ENCODE assay signal across 18 cellular contexts in the genomic region with DNA sequence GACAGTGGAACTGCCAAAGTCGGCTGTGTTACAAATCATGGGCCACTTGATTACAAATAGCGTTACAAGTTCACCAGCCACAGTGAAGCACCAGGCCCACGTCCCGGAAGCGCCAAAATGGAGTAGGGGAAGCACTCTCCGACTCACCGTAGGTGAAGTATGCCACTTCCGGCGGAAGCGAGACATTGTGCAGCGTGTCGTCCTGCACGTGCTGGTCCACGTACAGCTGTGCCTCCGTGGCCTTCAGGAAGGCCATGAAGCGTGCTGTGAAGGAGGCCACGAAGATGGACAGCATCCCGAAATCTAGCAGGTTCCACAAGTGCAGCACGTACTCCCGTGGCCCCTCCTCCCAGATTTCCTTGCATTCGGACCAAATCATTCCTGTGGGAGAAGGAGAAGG. TPM values are rescaled to one million over a fixed set of nuclear protein-coding genes. Genes with fewer than 3 reads are reported as not detected.
DNase-seq lines count a peak whose midpoint lies in the region; ATAC-seq and TF ChIP-seq lines count a peak whose summit lies in the region.
"Had no signal": no experiment of that assay in that cellular context is flagged by ENCODE, and none has a peak within 500 bp of the region (broad histone marks: within the 10 kb centered on the region; RNA-seq: fewer than 3 reads in every experiment).

No MANE protein-coding gene starts in this region.

- H3K4me3 ChIP-seq in IMR-90 (ENCODE audit: insufficient read depth, low read depth, low read length) (no peak overlapping the region), ascending aorta (peak overlapping the region; percentile 16 to 41), osteoblast (ENCODE audit: insufficient read depth, low read length) (no peak overlapping the region)
- H3K4me3 ChIP-seq: BLaER1 treated with 17β-estradiol and CSF1 and Interleukin-3, amounts not matched to agents 10 nM and 100 nM had no signal

- H3K4me1 ChIP-seq in IMR-90 (ENCODE audit: control insufficient read depth, insufficient read depth, low read length) = no peaks in the 10 kb centered on the region
- H3K4me1 ChIP-seq in ascending aorta = peaks cover 0 to 5% of the 10 kb centered on the region in 2 donors
- H3K4me1 ChIP-seq in osteoblast (ENCODE audit: insufficient read depth, low read length) = no peaks in the 10 kb centered on the region
- H3K4me1 ChIP-seq: BLaER1 treated with 17β-estradiol and CSF1 and Interleukin-3, amounts not matched to agents 10 nM and 100 nM had no signal

- H3K18ac ChIP-seq in IMR-90 (ENCODE audit: low read depth, low read length) = no peak overlapping the region

- no peak for TF ChIP-seq CTCF in IMR-90 (conservative IDR thresholded peaks at IDR 0.05; ENCODE audit: low read depth, low read length)
- no peak for TF ChIP-seq CTCF in ascending aorta (IDR thresholded peaks at IDR 0.05)
- no peak for TF ChIP-seq CTCF in osteoblast (IDR thresholded peaks at IDR 0.05; ENCODE audit: extremely low read depth, low read depth, low read length)

- in situ Hi-C loops in IMR-90 (cut with MboI; ENCODE audit: low sequenced_read_pairs) = no loop called here

- ATAC-seq in IMR-90 (ENCODE audit: low read depth) (no peak), HG02970 (IDR thresholded peaks at IDR 0.05; ENCODE audit: low FRiP score, unreplicated experiment) (no peak)
- ATAC-seq: CD8-positive, alpha-beta T cell had no signal

- H3K4ac ChIP-seq in IMR-90 (ENCODE audit: low read depth, low read length) = no peak overlapping the region

- H2AFZ ChIP-seq in IMR-90 (replicated peaks; ENCODE audit: low read length, poor library complexity) (peak overlapping the region; percentile 29), osteoblast (ENCODE audit: low read length) (peak overlapping the region; percentile 63)

- no peak for TF ChIP-seq POLR2A in IMR-90 (IDR thresholded peaks at IDR 0.05; ENCODE audit: low read depth, low read length)

- no peak overlapping the region for H3K14ac ChIP-seq in IMR-90 (replicated peaks; ENCODE audit: low read depth, low read length)

- H4K20me1 ChIP-seq in IMR-90 (ENCODE audit: insufficient read depth, low read length) (no peaks in the 10 kb centered on the region), osteoblast (ENCODE audit: insufficient read depth, low read length) (no peaks in the 10 kb centered on the region)
- H4K20me1 ChIP-seq: BLaER1 treated with 17β-estradiol and CSF1 and Interleukin-3, amounts not matched to agents 10 nM and 100 nM had no signal

- intact Hi-C loops in IMR-90 (cut with micrococcal nuclease) = no loop called here
- intact Hi-C loops in ascending aorta (cut with DNase I) = no loop called here

- no peak for TF ChIP-seq RAD21 in IMR-90 (IDR thresholded peaks at IDR 0.05; ENCODE audit: low read length)

- H4K91ac ChIP-seq in IMR-90 (ENCODE audit: insufficient read depth, low read depth, low read length) = no peak overlapping the region

- no peak overlapping the region for H3K23ac ChIP-seq in IMR-90 (ENCODE audit: low read depth, low read length)

- no peak overlapping the region for H3K56ac ChIP-seq in IMR-90 (ENCODE audit: extremely low read depth, insufficient read depth, low read length)

- no peaks in the 10 kb centered on the region for H3K9me1 ChIP-seq in IMR-90 (ENCODE audit: insufficient read depth, low read length)

- CTCF ChIA-PET in IMR-90 (lab: Yijun Ruan, JAX) = no interaction called here

- DNase-seq in IMR-90 = no peak
- DNase-seq in ascending aorta (ENCODE audit: low spot score in 2 of 2) = no peak
- no peak for DNase-seq in osteoblast (ENCODE audit: insufficient read length, low spot score, missing footprints)
- DNase-seq in activated CD4-positive, alpha-beta T cell treated with anti-CD3 and anti-CD28 coated beads for 1 hour = no peak
- no peak for DNase-seq in NCI-H524 (lab: John Stamatoyannopoulos, UW)
- DNase-seq in T-helper 2 cell = no peak
- DNase-seq: 8988T; Calu3; CD8-positive, alpha-beta T cell; DMS79 treated with DMSO at 0.1 percent for 48 hours; GF-D8; HCEC 1CT had no signal

- no peak overlapping the region for H3K9ac ChIP-seq in IMR-90 (ENCODE audit: low read depth, low read length)
- H3K9ac ChIP-seq: BLaER1 treated with 17β-estradiol and CSF1 and Interleukin-3, amounts not matched to agents 10 nM and 100 nM had no signal

- H3K27ac ChIP-seq in IMR-90 (ENCODE audit: insufficient read depth, low read length) = no peak overlapping the region
- H3K27ac ChIP-seq in ascending aorta = no peak overlapping the region
- H3K27ac ChIP-seq in osteoblast (ENCODE audit: low read depth, low read length) = no peak overlapping the region
- H3K27ac ChIP-seq: BLaER1 treated with 17β-estradiol and CSF1 and Interleukin-3, amounts not matched to agents 10 nM and 100 nM; HL-60 had no signal

- H2AK5ac ChIP-seq in IMR-90 (ENCODE audit: low read depth, low read length) = no peak overlapping the region

- H2BK15ac ChIP-seq in IMR-90 (ENCODE audit: low read depth, low read length) = no peak overlapping the region

- no peaks in the 10 kb centered on the region for H3K36me3 ChIP-seq in IMR-90 (ENCODE audit: control insufficient read depth, insufficient read depth, low read length)
- H3K36me3 ChIP-seq in ascending aorta = no peaks in the 10 kb centered on the region
- no peaks in the 10 kb centered on the region for H3K36me3 ChIP-seq in osteoblast (ENCODE audit: insufficient read depth, low read length)
- H3K36me3 ChIP-seq: BLaER1 treated with 17β-estradiol and CSF1 and Interleukin-3, amounts not matched to agents 10 nM and 100 nM had no signal

- no peaks in the 10 kb centered on the region for H3K9me3 ChIP-seq in IMR-90 (ENCODE audit: control insufficient read depth, insufficient read depth, low read length)
- no peaks in the 10 kb centered on the region for H3K9me3 ChIP-seq in ascending aorta
- H3K9me3 ChIP-seq in osteoblast (ENCODE audit: low read depth, low read length) = no peaks in the 10 kb centered on the region

- dilution Hi-C loops in IMR-90 (cut with HindIII; ENCODE audit: low sequenced_read_pairs, unreplicated experiment) = no loop called here

- no peak overlapping the region for H3K4me2 ChIP-seq in IMR-90 (ENCODE audit: low read depth, low read length)
- H3K4me2 ChIP-seq in osteoblast (ENCODE audit: insufficient read depth, low read length) = no peak overlapping the region
- H3K4me2 ChIP-seq: BLaER1 treated with 17β-estradiol and CSF1 and Interleukin-3, amounts not matched to agents 10 nM and 100 nM had no signal

- no peak overlapping the region for H2BK5ac ChIP-seq in IMR-90 (ENCODE audit: low read depth, low read length, poor library complexity, severe bottlenecking)

- no peak overlapping the region for H4K8ac ChIP-seq in IMR-90 (ENCODE audit: low read depth in 2 of 2, low read length in 2 of 2)

- H3K27me3 ChIP-seq in IMR-90 (ENCODE audit: control insufficient read depth, insufficient read depth, low read length) = no peaks in the 10 kb centered on the region; the same call in none of the 2 replicates
- H3K27me3 ChIP-seq in ascending aorta = no peaks in the 10 kb centered on the region
- H3K27me3 ChIP-seq in osteoblast (ENCODE audit: insufficient read depth, low read length) = peaks cover 24% of the 10 kb centered on the region
- H3K27me3 ChIP-seq: BLaER1 treated with 17β-estradiol and CSF1 and Interleukin-3, amounts not matched to agents 10 nM and 100 nM had no signal

- no peak overlapping the region for H2BK20ac ChIP-seq in IMR-90 (ENCODE audit: low read depth, low read length)

- H2AK9ac ChIP-seq in IMR-90 (replicated peaks; ENCODE audit: low read depth, low read length, poor library complexity) = no peak overlapping the region

- H3K79me2 ChIP-seq in osteoblast (ENCODE audit: insufficient read depth, low read length) = no peaks in the 10 kb centered on the region

- POLR2A ChIA-PET in IMR-90 (lab: Charles Lee; ENCODE audit: unreplicated experiment) = no interaction called here

- no peak overlapping the region for H4K5ac ChIP-seq in IMR-90 (ENCODE audit: low read depth, low read length)

- WGBS in IMR-90 (ENCODE audit: extremely low coverage in 2 of 2, insufficient read length in 1 of 2), 2 experiments = 77% methylated on average over 11 of the region's 21 CpGs; no CpG with 5 or more reads in 1 of the 2 experiments

- H2BK120ac ChIP-seq in IMR-90 (ENCODE audit: low read depth, low read length) = no peak overlapping the region

- BruUV-seq in IMR-90 (replicated peaks; lab: Mats Ljungman, UMichigan) = no TSS peak

- H3K79me1 ChIP-seq in IMR-90 (ENCODE audit: low read depth in 1 of 2, low read length in 2 of 2) = no peaks in the 10 kb centered on the region

TF ChIP-seq in IMR-90, 13 proteins besides CTCF, POLR2A, EP300 and RAD21:
- TF ChIP-seq BHLHE40 (IDR thresholded peaks at IDR 0.05; ENCODE audit: low read depth, low read length) (no peak), RFX5 (IDR thresholded peaks at IDR 0.05; ENCODE audit: low read depth, low read length) (no peak), CHD1 (IDR thresholded peaks at IDR 0.05; ENCODE audit: low read depth, low read length) (no peak), MXI1 (IDR thresholded peaks at IDR 0.05; ENCODE audit: borderline replicate concordance, low read depth, low read length) (no peak), RCOR1 (IDR thresholded peaks at IDR 0.05; ENCODE audit: insufficient replicate concordance, low read length) (no peak), SMC3 (IDR thresholded peaks at IDR 0.05; ENCODE audit: low read depth, low read length) (no peak), NFE2L2 (IDR thresholded peaks at IDR 0.05; ENCODE audit: low read depth, low read length) (no peak)
- TF ChIP-seq, protein P1, sequence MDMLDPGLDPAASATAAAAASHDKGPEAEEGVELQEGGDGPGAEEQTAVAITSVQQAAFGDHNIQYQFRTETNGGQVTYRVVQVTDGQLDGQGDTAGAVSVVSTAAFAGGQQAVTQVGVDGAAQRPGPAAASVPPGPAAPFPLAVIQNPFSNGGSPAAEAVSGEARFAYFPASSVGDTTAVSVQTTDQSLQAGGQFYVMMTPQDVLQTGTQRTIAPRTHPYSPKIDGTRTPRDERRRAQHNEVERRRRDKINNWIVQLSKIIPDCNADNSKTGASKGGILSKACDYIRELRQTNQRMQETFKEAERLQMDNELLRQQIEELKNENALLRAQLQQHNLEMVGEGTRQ (IDR thresholded peaks at IDR 0.05; ENCODE audit: low read depth, low read length) = no peak

RNA-seq across cellular contexts. Expression of a gene that starts 58.5 kb away (rescaled TPM):
- total RNA-seq in IMR-90 (2012; rRNA removed) (not detected in 2 replicates), ascending aorta (not detected), osteoblast (not detected in 2 replicates)
- not detected in 2 replicates for polyA plus RNA-seq in IMR-90 (2012; rRNA removed)
- 0.02 TPM in 1 of 2 replicates, not detected in the other for polyA plus RNA-seq in IMR-90 (2012; cell fraction: cytosol; rRNA removed)
- not detected in 2 replicates for polyA plus RNA-seq in IMR-90 (2012; cell fraction: nucleus; rRNA removed; ENCODE audit: low replicate concordance)
- total RNA-seq: A673; CD8-positive, alpha-beta T cell; HT1080 had no signal
- polyA plus RNA-seq: AG04450 had no signal

Comparison
In these comparisons a context has a peak if more than half of its experiments do, and no peak if none do; other contexts are left out.
1. H3K4me3 ChIP-seq: peak in ascending aorta (2 of 2); none in IMR-90 (single experiment) and osteoblast (single experiment).